In the genomic region with DNA sequence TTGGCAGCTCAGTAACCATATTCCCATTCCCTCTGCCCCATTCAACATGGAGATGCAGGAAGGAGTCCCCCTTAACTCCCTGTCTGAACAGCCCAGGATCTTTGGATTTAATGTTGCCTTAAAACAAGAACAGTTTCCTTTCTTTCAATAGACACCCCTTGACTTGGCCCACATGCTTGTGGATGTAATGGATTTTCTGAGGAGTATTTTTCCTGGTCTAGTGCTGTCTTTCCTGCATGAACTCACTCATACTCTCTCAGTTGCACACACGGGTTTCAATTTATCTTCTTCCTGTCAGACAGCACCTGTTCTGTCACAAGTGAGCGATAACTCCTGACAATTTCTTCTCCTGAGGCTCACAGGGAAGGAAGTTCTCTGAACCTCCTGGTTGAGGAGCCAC, we compare ENCODE assay signal across 8 cellular contexts.
DNase-seq lines count a peak whose midpoint lies in the region; ATAC-seq, FAIRE-seq and TF ChIP-seq lines count a peak whose summit lies in the region.

No MANE protein-coding gene starts in this region.

- no peaks in the 10 kb centered on the region for H3K4me1 ChIP-seq in breast epithelium
- H3K4me1 ChIP-seq in hepatocyte (ENCODE audit: insufficient read depth), result no peaks in the 10 kb centered on the region
- no peaks in the 10 kb centered on the region for H3K4me1 ChIP-seq in uterus

- H3K79me2 ChIP-seq in hepatocyte, result no peaks in the 10 kb centered on the region

- peak overlapping the region; percentile 72 for H3K4me2 ChIP-seq in hepatocyte

- H3K27me3 ChIP-seq in breast epithelium (no peaks in the 10 kb centered on the region), hepatocyte (no peaks in the 10 kb centered on the region), uterus (no peaks in the 10 kb centered on the region)

- H3K4me3 ChIP-seq in breast epithelium, result peak overlapping the region; percentile 32 to 65 (median 45)
- no peak overlapping the region for H3K4me3 ChIP-seq in hepatocyte
- peak overlapping the region; percentile 24 to 38 for H3K4me3 ChIP-seq in uterus

- H3K36me3 ChIP-seq in breast epithelium, result no peaks in the 10 kb centered on the region
- H3K36me3 ChIP-seq in hepatocyte (replicated peaks; ENCODE audit: insufficient read depth, low read depth), result no peaks in the 10 kb centered on the region
- no peaks in the 10 kb centered on the region for H3K36me3 ChIP-seq in uterus

- TF ChIP-seq CTCF in breast epithelium (IDR thresholded peaks at IDR 0.05), result no peak
- no peak for TF ChIP-seq CTCF in hepatocyte (IDR thresholded peaks at IDR 0.05; ENCODE audit: poor library complexity)
- TF ChIP-seq CTCF in uterus (IDR thresholded peaks at IDR 0.05), result no peak

- no peaks in the 10 kb centered on the region for H3K9me3 ChIP-seq in breast epithelium
- no peaks in the 10 kb centered on the region for H3K9me3 ChIP-seq in hepatocyte (ENCODE audit: low read depth)
- no peaks in the 10 kb centered on the region for H3K9me3 ChIP-seq in uterus

- DNase-seq in Right ventricle myocardium inferior (ENCODE audit: missing footprints) (no peak), cardiac septum (ENCODE audit: low spot score) (no peak), breast epithelium (ENCODE audit: low spot score in 2 of 2) (no peak), hepatocyte (ENCODE audit: low spot score) (no peak), uterus (no peak), urothelium cell line (ENCODE audit: low spot score) (no peak), DMS153 treated with DMSO at 0.1 percent for 48 hours (lab: John Stamatoyannopoulos, UW; ENCODE audit: unreplicated experiment) (no peak)

- peak; percentile 8 for ATAC-seq in Right ventricle myocardium inferior
- ATAC-seq in GM18511 (IDR thresholded peaks at IDR 0.05; ENCODE audit: unreplicated experiment), result no peak

- no peaks in the 10 kb centered on the region for H4K20me1 ChIP-seq in hepatocyte (ENCODE audit: insufficient read depth, poor library complexity, severe bottlenecking)

- H2AFZ ChIP-seq in hepatocyte, result no peak overlapping the region

- intact Hi-C loops in Right ventricle myocardium inferior (cut with DNase I) (loop anchor here (10.0 kb wide), 1 partner anchor 151 kb away; no protein-coding TSS in a partner anchor), cardiac septum (cut with DNase I) (loop anchor here (10.0 kb wide), 1 partner anchor 151 kb away; no protein-coding TSS in a partner anchor), breast epithelium (cut with DNase I; ENCODE audit: low total_unique reads) (no loop called here), uterus (cut with DNase I; ENCODE audit: low total_unique reads) (no loop called here)

- no peaks in the 10 kb centered on the region for H3K9me2 ChIP-seq in hepatocyte (replicated peaks; ENCODE audit: insufficient read depth)

- peak overlapping the region; percentile 18 to 91 for H3K27ac ChIP-seq in breast epithelium
- no peak overlapping the region for H3K27ac ChIP-seq in hepatocyte
- H3K27ac ChIP-seq in uterus, result peak overlapping the region; percentile 57 to 66

- no peak for FAIRE-seq in urothelium cell line (lab: Jason Lieb, UNC)

- TF ChIP-seq POLR2A in breast epithelium (IDR thresholded peaks at IDR 0.05), result no peak
- TF ChIP-seq POLR2A in uterus (IDR thresholded peaks at IDR 0.05), result no peak

- 73% methylated on average over 2 of the region's 2 CpGs for WGBS in hepatocyte (ENCODE audit: low lambda C conversion rate, missing lambda C conversion rate)

Comparison
In these comparisons a context has a peak if more than half of its experiments do, and no peak if none do; other contexts are left out.
1. intact Hi-C loops: an anchor here in Right ventricle myocardium inferior (10.0 kb wide) and cardiac septum (10.0 kb wide); none called in breast epithelium and uterus.